In genomic region chr5:135269828-135270545, GRCh38 we compare ENCODE assay signal across 14 cellular contexts.
A peak's percentile ranks its signal among the peaks of the same experiment; 100 is the strongest.
DNase-seq lines count a peak whose midpoint lies in the region; ATAC-seq and TF ChIP-seq lines count a peak whose summit lies in the region.
"Had no signal": no experiment of that assay in that cellular context is flagged by ENCODE, and none has a peak within 500 bp of the region (broad histone marks: within the 10 kb centered on the region; RNA-seq: fewer than 3 reads in every experiment).

No MANE protein-coding gene starts in this region.

- H3K36me3 Mint-ChIP-seq in activated T-cell treated with anti-CD3 and anti-CD28 coated beads, Interleukin-2, amount 50 U/mL, for 24 hours (ENCODE audit: low read depth): no peaks in the 10 kb centered on the region
- H3K36me3 Mint-ChIP-seq: stimulated activated memory B cell treated with anti-CD40 and anti-IgM and Interleukin-4, amounts not matched to agents 10 μg/mL and 1 μg/mL and 100 μg/mL, for 72 hours had no signal

- no peak overlapping the region for H3K4me3 ChIP-seq in HAP-1
- H3K4me3 ChIP-seq in ascending aorta: no peak overlapping the region
- H3K4me3 ChIP-seq in gastroesophageal sphincter: no peak overlapping the region
- no peak overlapping the region for H3K4me3 ChIP-seq in skin epidermis
- H3K4me3 ChIP-seq in MM.1S (ENCODE audit: low read length): no peak overlapping the region

- ATAC-seq in gastroesophageal sphincter (peak; percentile 68), HG03469 (IDR thresholded peaks at IDR 0.05; ENCODE audit: unreplicated experiment) (no peak)
- ATAC-seq: stimulated activated memory B cell treated with anti-CD40 and anti-IgM and Interleukin-4, amounts not matched to agents 10 μg/mL and 1 μg/mL and 100 μg/mL, for 72 hours had no signal

- no peaks in the 10 kb centered on the region for H3F3A ChIP-seq in MM.1S (ENCODE audit: insufficient read depth, low read length)

- no peak overlapping the region for H3K9ac ChIP-seq in MM.1S (ENCODE audit: low read length)

- H3K27ac Mint-ChIP-seq in activated T-cell treated with anti-CD3 and anti-CD28 coated beads, Interleukin-2, amount 50 U/mL, for 24 hours: no peak overlapping the region
- H3K27ac Mint-ChIP-seq: stimulated activated memory B cell treated with anti-CD40 and anti-IgM and Interleukin-4, amounts not matched to agents 10 μg/mL and 1 μg/mL and 100 μg/mL, for 72 hours had no signal

- H2AFZ ChIP-seq in MM.1S (ENCODE audit: low read length): no peak overlapping the region

- no peaks in the 10 kb centered on the region for H3K4me1 Mint-ChIP-seq in activated T-cell treated with anti-CD3 and anti-CD28 coated beads, Interleukin-2, amount 50 U/mL, for 24 hours (ENCODE audit: low read depth)
- H3K4me1 Mint-ChIP-seq: stimulated activated memory B cell treated with anti-CD40 and anti-IgM and Interleukin-4, amounts not matched to agents 10 μg/mL and 1 μg/mL and 100 μg/mL, for 72 hours had no signal

- H3K4me3 Mint-ChIP-seq in activated T-cell treated with anti-CD3 and anti-CD28 coated beads, Interleukin-2, amount 50 U/mL, for 24 hours: no peak overlapping the region
- H3K4me3 Mint-ChIP-seq: stimulated activated memory B cell treated with anti-CD40 and anti-IgM and Interleukin-4, amounts not matched to agents 10 μg/mL and 1 μg/mL and 100 μg/mL, for 72 hours had no signal

- intact Hi-C loops in ascending aorta (cut with DNase I): loop anchor here (1.0 to 5.0 kb wide), 3 partner anchors 23 to 78 kb away; no protein-coding TSS in a partner anchor

- no peaks in the 10 kb centered on the region for H3K36me3 ChIP-seq in HAP-1 (replicated peaks)
- no peaks in the 10 kb centered on the region for H3K36me3 ChIP-seq in ascending aorta
- H3K36me3 ChIP-seq in gastroesophageal sphincter: no peaks in the 10 kb centered on the region
- no peaks in the 10 kb centered on the region for H3K36me3 ChIP-seq in MM.1S (replicated peaks; ENCODE audit: insufficient read depth, low read length)

- in situ Hi-C loops in HAP-1 (cut with MboI; ENCODE audit: low sequenced_read_pairs): no loop called here

- no peak for TF ChIP-seq CTCF in ascending aorta (IDR thresholded peaks at IDR 0.05)
- no peak for TF ChIP-seq CTCF in gastroesophageal sphincter (IDR thresholded peaks at IDR 0.05)
- no peak for TF ChIP-seq CTCF in MM.1S (IDR thresholded peaks at IDR 0.05; ENCODE audit: low read length)

- no peak overlapping the region for H3K4me2 ChIP-seq in MM.1S (ENCODE audit: low read depth, low read length)

- H3K79me2 ChIP-seq in MM.1S (ENCODE audit: low read length): no peaks in the 10 kb centered on the region

- H3K9me2 ChIP-seq in MM.1S (replicated peaks; ENCODE audit: insufficient read depth, low read length): no peaks in the 10 kb centered on the region

- H3K27me3 ChIP-seq in HAP-1 (ENCODE audit: low read depth): no peaks in the 10 kb centered on the region; the same call in 1 of the 2 replicates
- no peaks in the 10 kb centered on the region for H3K27me3 ChIP-seq in ascending aorta
- no peaks in the 10 kb centered on the region for H3K27me3 ChIP-seq in gastroesophageal sphincter
- H3K27me3 ChIP-seq in MM.1S (replicated peaks; ENCODE audit: insufficient read depth, low read length): no peaks in the 10 kb centered on the region

- no peaks in the 10 kb centered on the region for H4K20me1 ChIP-seq in MM.1S (ENCODE audit: insufficient read depth, low read length)

- no peaks in the 10 kb centered on the region for H3K27me3 Mint-ChIP-seq in activated T-cell treated with anti-CD3 and anti-CD28 coated beads, Interleukin-2, amount 50 U/mL, for 24 hours

- H3K9me3 Mint-ChIP-seq in activated T-cell treated with anti-CD3 and anti-CD28 coated beads, Interleukin-2, amount 50 U/mL, for 24 hours: no peaks in the 10 kb centered on the region
- H3K9me3 Mint-ChIP-seq: stimulated activated memory B cell treated with anti-CD40 and anti-IgM and Interleukin-4, amounts not matched to agents 10 μg/mL and 1 μg/mL and 100 μg/mL, for 72 hours had no signal

- no peak for TF ChIP-seq POLR2A in gastroesophageal sphincter (IDR thresholded peaks at IDR 0.05)

- no peaks in the 10 kb centered on the region for H3K4me1 ChIP-seq in HAP-1
- H3K4me1 ChIP-seq in ascending aorta: peaks cover 6 to 12% of the 10 kb centered on the region in 2 donors
- H3K4me1 ChIP-seq in gastroesophageal sphincter: peaks cover 0 to 33% (median 5%) of the 10 kb centered on the region in 3 donors
- H3K4me1 ChIP-seq in MM.1S (ENCODE audit: low read length): no peaks in the 10 kb centered on the region

- no peaks in the 10 kb centered on the region for H3K9me3 ChIP-seq in HAP-1
- no peaks in the 10 kb centered on the region for H3K9me3 ChIP-seq in ascending aorta
- H3K9me3 ChIP-seq in gastroesophageal sphincter: no peaks in the 10 kb centered on the region
- no peaks in the 10 kb centered on the region for H3K9me3 ChIP-seq in MM.1S (replicated peaks; ENCODE audit: insufficient read depth, low read length)

- H3K27ac ChIP-seq in ascending aorta (peak overlapping the region; percentile 82 to 83), gastroesophageal sphincter (peak overlapping the region; percentile 43 to 75 (median 72)), skin epidermis (peak overlapping the region in 12 of 21 experiments; percentile 1 to 78 (median 50)), MM.1S (ENCODE audit: low read length) (no peak overlapping the region)

- 26 to 32% methylated on average over 6 to 9 of the region's 12 CpGs for WGBS in gastroesophageal sphincter (ENCODE audit: low coverage in 1 of 2), 2 donors

- no peak for TF ChIP-seq EP300 in gastroesophageal sphincter (IDR thresholded peaks at IDR 0.05)

- DNase-seq in HAP-1 (ENCODE audit: low spot score in 2 of 2) (peak; percentile 23 to 35), ascending aorta (ENCODE audit: low spot score in 2 of 2) (peak in 1 of 2 donors; percentile 86), MM.1S (no peak), DMS79 treated with DMSO at 0.1 percent for 48 hours (lab: John Stamatoyannopoulos, UW) (no peak)
- DNase-seq in activated T-cell treated with anti-CD3 and anti-CD28 coated beads, Interleukin-2, amount 50 U/mL, for 24 hours: no peak
- DNase-seq: activated T-cell treated with anti-CD3 and anti-CD28 coated beads for 4 hours; central memory CD4-positive, alpha-beta T cell; hippocampal formation; midbrain; NCI-H2081 treated with DMSO at 0.1 percent for 48 hours had no signal

Comparison
In these comparisons a context has a peak if more than half of its experiments do, and no peak if none do; other contexts are left out.
1. DNase-seq: peak in HAP-1 (2 of 2); none in activated T-cell treated with anti-CD3 and anti-CD28 coated beads, Interleukin-2, amount 50 U/mL, for 24 hours (single experiment), MM.1S (single experiment) and DMS79 treated with DMSO at 0.1 percent for 48 hours (single experiment).